ENCODE assay signal across 1 cellular context in the genomic region with DNA sequence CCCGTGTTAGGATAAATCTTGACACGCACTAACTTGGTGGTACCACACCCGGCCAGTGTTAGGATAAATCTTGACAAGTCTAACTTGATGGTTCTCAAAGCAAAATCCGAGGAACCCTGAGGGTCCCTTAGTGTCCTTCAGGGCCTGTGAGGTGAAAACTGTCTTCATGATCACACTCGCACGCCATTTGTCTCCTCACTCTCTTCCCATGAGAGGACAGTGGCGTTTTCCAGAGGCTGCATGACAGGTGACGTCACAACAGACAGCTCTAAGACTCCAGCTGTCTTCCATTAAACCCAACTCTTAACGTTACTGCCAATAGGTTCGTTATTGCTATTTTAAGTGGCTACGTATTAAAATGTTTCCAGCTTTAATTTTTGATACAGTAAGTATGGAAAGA.
TF ChIP-seq lines count a peak whose summit lies in the region.

No MANE protein-coding gene starts in this region.

TF ChIP-seq in HepG2, 621 proteins besides CTCF, POLR2A, EP300 and RAD21 (continued from another document):
- TF ChIP-seq, protein P1, sequence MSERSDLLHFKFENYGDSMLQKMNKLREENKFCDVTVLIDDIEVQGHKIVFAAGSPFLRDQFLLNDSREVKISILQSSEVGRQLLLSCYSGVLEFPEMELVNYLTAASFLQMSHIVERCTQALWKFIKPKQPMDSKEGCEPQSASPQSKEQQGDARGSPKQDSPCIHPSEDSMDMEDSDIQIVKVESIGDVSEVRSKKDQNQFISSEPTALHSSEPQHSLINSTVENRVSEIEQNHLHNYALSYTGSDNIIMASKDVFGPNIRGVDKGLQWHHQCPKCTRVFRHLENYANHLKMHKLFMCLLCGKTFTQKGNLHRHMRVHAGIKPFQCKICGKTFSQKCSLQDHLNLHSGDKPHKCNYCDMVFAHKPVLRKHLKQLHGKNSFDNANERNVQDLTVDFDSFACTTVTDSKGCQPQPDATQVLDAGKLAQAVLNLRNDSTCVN (CRISPR knock-in tag; IDR thresholded peaks at IDR 0.05; ENCODE audit: borderline replicate concordance) = no peak
- TF ChIP-seq CENPX (CRISPR knock-in tag; IDR thresholded peaks at IDR 0.05) = no peak
